In genomic region chr7:131948434-131949053, GRCh38 we compare ENCODE assay signal across 12 cellular contexts.
DNase-seq lines count a peak whose midpoint lies in the region; ATAC-seq, FAIRE-seq and TF ChIP-seq lines count a peak whose summit lies in the region.
"Had no signal": no experiment of that assay in that cellular context is flagged by ENCODE, and none has a peak within 500 bp of the region (broad histone marks: within the 10 kb centered on the region; RNA-seq: fewer than 3 reads in every experiment).

No MANE protein-coding gene starts in this region.

- H2AFZ ChIP-seq in HepG2 (ENCODE audit: low read length), result no peak overlapping the region

- TF ChIP-seq EP300 in HepG2 (IDR thresholded peaks at IDR 0.05; ENCODE audit: low read depth in 2 of 2, low read length in 2 of 2) (no peak), HepG2 (CRISPR knock-in tag; IDR thresholded peaks at IDR 0.05; ENCODE audit: borderline replicate concordance) (no peak)

- BruUV-seq in HepG2 (replicated peaks; lab: Mats Ljungman, UMichigan), result no TSS peak

- H3K36me3 ChIP-seq in HepG2 (replicated peaks in 1 of 2; ENCODE audit: control insufficient read depth in 1 of 2, insufficient read depth in 2 of 2, low read length in 2 of 2) (no peaks in the 10 kb centered on the region), right lobe of liver (no peaks in the 10 kb centered on the region)

- H3K4me1 ChIP-seq in HepG2 (ENCODE audit: insufficient read depth, low read length) (peaks cover 31% of the 10 kb centered on the region), right lobe of liver (peaks cover 0 to 8% (median 0%) of the 10 kb centered on the region in 4 donors)

- H4K20me1 ChIP-seq in HepG2 (ENCODE audit: insufficient read depth, low read length), result no peaks in the 10 kb centered on the region

- H3K27ac ChIP-seq in HepG2 (ENCODE audit: extremely low read length, insufficient read depth, low read length) (no peak overlapping the region), right lobe of liver (no peak overlapping the region)

- peak; percentile 12 for FAIRE-seq in HepG2 (lab: Jason Lieb, UNC)

- H3K4me2 ChIP-seq in HepG2 (ENCODE audit: low read depth, low read length), result peak overlapping the region; percentile 28; the same call in 1 of the 2 replicates

- intact Hi-C loops in HepG2 (cut with micrococcal nuclease; ENCODE audit: unreplicated experiment) (no loop called here), right lobe of liver (cut with DNase I) (loop anchor here in 1 of 2 donors (10.0 kb wide), 2 partner anchors 306 to 636 kb away; no protein-coding TSS in a partner anchor)

- no peak for TF ChIP-seq CTCF in HepG2 (CRISPR knock-in tag; IDR thresholded peaks at IDR 0.05)
- TF ChIP-seq CTCF in right lobe of liver (IDR thresholded peaks at IDR 0.05), result no peak

- H3K27me3 ChIP-seq in HepG2 (ENCODE audit: control insufficient read depth in 1 of 2, insufficient read depth in 2 of 2, low read length in 2 of 2) (peaks cover 4 to 36% of the 10 kb centered on the region in 2 experiments; a peak in 4 of 5 replicates), right lobe of liver (peaks cover 0 to 13% of the 10 kb centered on the region in 2 donors)

- CTCF ChIA-PET in HepG2 (lab: Yijun Ruan, JAX; ENCODE audit: low intra/inter-chr PET ratio, low total read pairs), result no interaction called here

- no peaks in the 10 kb centered on the region for H3K9me3 ChIP-seq in HepG2 (ENCODE audit: low read length)
- H3K9me3 ChIP-seq in right lobe of liver, result no peaks in the 10 kb centered on the region

- POLR2A ChIA-PET in HepG2 (lab: Yijun Ruan, JAX), result no interaction called here

- ATAC-seq in HepG2 (peak; percentile 72), right lobe of liver (no peak), GM21717 (IDR thresholded peaks at IDR 0.05; ENCODE audit: unreplicated experiment) (no peak), GM18909 (IDR thresholded peaks at IDR 0.05; ENCODE audit: poor library complexity, unreplicated experiment) (no peak)
- ATAC-seq: activated CD8-positive, alpha-beta T cell treated with anti-CD3 and anti-CD28 coated beads, Interleukin-2, amount 10 ng/mL, durations not matched to agents 7 days and 5 days had no signal

- TF ChIP-seq POLR2A in HepG2 (IDR thresholded peaks at IDR 0.05; ENCODE audit: insufficient read depth in 1 of 2, low read depth in 2 of 2, low read length in 2 of 2) (no peak), right lobe of liver (IDR thresholded peaks at IDR 0.05) (no peak)

- WGBS in HepG2 (ENCODE audit: low lambda C conversion rate), result 0% methylated on average over 6 of the region's 6 CpGs
- 21% methylated on average over 5 of the region's 6 CpGs for WGBS in right lobe of liver (ENCODE audit: insufficient coverage, low coverage, low lambda C conversion rate, missing lambda C conversion rate)

- in situ Hi-C loops in HepG2 (cut with HindIII; ENCODE audit: extremely low pct_ligation_motif_present, low pct_unique_long_range_greater_than_20kb), result loop anchor here (5.0 to 10.0 kb wide), 3 partner anchors 206 to 629 kb away; partner anchors contain the start of gene PLXNA4

- DNase-seq in HepG2 (ENCODE audit: low spot score) (peak; percentile 13), right lobe of liver (no peak), astrocyte of the hippocampus (ENCODE audit: low read depth, low spot score) (peak; percentile 30), kidney tubule cell (ENCODE audit: low spot score) (peak; percentile 16), NCI-H2081 treated with DMSO at 0.1 percent for 48 hours (lab: John Stamatoyannopoulos, UW) (no peak)
- DNase-seq in effector CD8-positive, alpha-beta T cell (lab: John Stamatoyannopoulos, UW), result no peak
- DNase-seq: ACHN; activated CD8-positive, alpha-beta T cell treated with anti-CD3 and anti-CD28 coated beads, Interleukin-2, amount 10 ng/mL, durations not matched to agents 7 days and 5 days; activated naive CD4-positive, alpha-beta T cell treated with anti-CD3 and anti-CD28 coated beads, Interleukin-2, amount 50 U/mL, for 16 hours; NCI-H187 had no signal

- no peak overlapping the region for H3K9ac ChIP-seq in HepG2 (ENCODE audit: insufficient read depth, low read depth, low read length)

- TF ChIP-seq RAD21 in HepG2 (CRISPR knock-in tag; IDR thresholded peaks at IDR 0.05), result no peak

- no peaks in the 10 kb centered on the region for H3K79me2 ChIP-seq in HepG2 (ENCODE audit: insufficient read depth, low read length)

- H3K4me3 ChIP-seq in HepG2 (replicated peaks in 1 of 3; ENCODE audit: insufficient read depth in 1 of 3, low read depth in 2 of 3, low read length in 3 of 3) (no peak overlapping the region), right lobe of liver (no peak overlapping the region)

TF ChIP-seq in HepG2, 621 proteins besides CTCF, POLR2A, EP300 and RAD21:
- TF ChIP-seq ZNF205 (CRISPR knock-in tag; IDR thresholded peaks at IDR 0.05) (no peak), AGO2 (optimal IDR thresholded peaks at IDR 0.05; ENCODE audit: low read depth, low read length) (no peak), SNAPC5 (CRISPR knock-in tag; IDR thresholded peaks at IDR 0.05; ENCODE audit: borderline replicate concordance) (no peak), ZNF746 (CRISPR knock-in tag; IDR thresholded peaks at IDR 0.05) (no peak), ZNF232 (CRISPR knock-in tag; IDR thresholded peaks at IDR 0.05; ENCODE audit: borderline replicate concordance) (no peak), PRPF4 (IDR thresholded peaks at IDR 0.05; ENCODE audit: low read depth, low read length, poor library complexity, severe bottlenecking) (no peak), GATA4 (IDR thresholded peaks at IDR 0.05; ENCODE audit: borderline replicate concordance, low read depth) (no peak), ZFYVE20 (CRISPR knock-in tag; IDR thresholded peaks at IDR 0.05; ENCODE audit: borderline replicate concordance, low read depth) (no peak), ARNT2 (CRISPR knock-in tag; IDR thresholded peaks at IDR 0.05; ENCODE audit: low read depth) (no peak), PCBP2 (optimal IDR thresholded peaks at IDR 0.05; ENCODE audit: low read depth, low read length, poor library complexity, severe bottlenecking) (no peak), ZNF644 (CRISPR knock-in tag; IDR thresholded peaks at IDR 0.05; ENCODE audit: low read depth) (no peak), ZBTB7B (CRISPR knock-in tag; IDR thresholded peaks at IDR 0.05) (no peak), RXRA (CRISPR knock-in tag; IDR thresholded peaks at IDR 0.05) (no peak), ASH2L (IDR thresholded peaks at IDR 0.05; ENCODE audit: insufficient read length, low read depth, low read length) (no peak), CHD2 (IDR thresholded peaks at IDR 0.05; ENCODE audit: low read depth, low read length) (no peak), MIER2 (CRISPR knock-in tag; IDR thresholded peaks at IDR 0.05) (no peak)
TF ChIP-seq in HepG2: peak in this region for 0.

Comparison
In these comparisons a context has a peak if more than half of its experiments do, and no peak if none do; other contexts are left out.
1. DNase-seq: peak in HepG2 (single experiment), astrocyte of the hippocampus (single experiment) and kidney tubule cell (single experiment); none in right lobe of liver (0 of 3), NCI-H2081 treated with DMSO at 0.1 percent for 48 hours (single experiment) and effector CD8-positive, alpha-beta T cell (single experiment).